In genomic region chr4:76251448-76252270, GRCh38 we compare ENCODE assay signal across 8 cellular contexts. TPM values are rescaled to one million over a fixed set of nuclear protein-coding genes. Genes with fewer than 3 reads are reported as not detected.
DNase-seq lines count a peak whose midpoint lies in the region; ATAC-seq and TF ChIP-seq lines count a peak whose summit lies in the region.

Gene FAM47E, plus strand, starts transcription at chr4:76251721. Its CDS starts 26 bp downstream, at chr4:76251747.

- CTCF ChIA-PET in activated CD4-positive, alpha-beta memory T cell treated with anti-CD3 and anti-CD28 coated beads, Interleukin-2, amount 10 ng/mL, durations not matched to agents 7 days and 5 days (lab: Charles Lee), result interaction anchor here (1.0 to 3.7 kb wide), 5 partner anchors 16 to 126 kb away, joined by 3 to 13 read pairs (median 3); no protein-coding TSS in a partner anchor

- H3K36me3 ChIP-seq in GM23338 (ENCODE audit: insufficient read depth) (no peaks in the 10 kb centered on the region), endodermal cell (ENCODE audit: control insufficient read depth, insufficient read depth, low read length) (no peaks in the 10 kb centered on the region)

- no peaks in the 10 kb centered on the region for H3K9me3 ChIP-seq in endodermal cell (ENCODE audit: control insufficient read depth, low read length)

- H3K9me3 Mint-ChIP-seq in GM23338, result no peaks in the 10 kb centered on the region; the same call in 2 of the 3 replicates
- H3K9me3 Mint-ChIP-seq in activated CD4-positive, alpha-beta memory T cell treated with anti-CD3 and anti-CD28 coated beads, Interleukin-2, amount 10 ng/mL, durations not matched to agents 7 days and 5 days, result no peaks in the 10 kb centered on the region
- H3K9me3 Mint-ChIP-seq in endodermal cell, result no peaks in the 10 kb centered on the region

- H3F3A ChIP-seq in GM23338 (replicated peaks; ENCODE audit: low read depth), result 0 out of 2 replicates have a peak, but pooled peaks cover 3% of the 10 kb centered on the region

- H3K79me2 ChIP-seq in GM23338 (replicated peaks; ENCODE audit: insufficient read depth), result no peaks in the 10 kb centered on the region

- peak; percentile 97 for ATAC-seq in GM23338
- no peak for ATAC-seq in GM21786 (IDR thresholded peaks at IDR 0.05; ENCODE audit: unreplicated experiment)

- DNase-seq in AG08395 (ENCODE audit: low spot score), result peak; percentile 62
- peak; percentile 96 for DNase-seq in GM23338 (ENCODE audit: low spot score)
- DNase-seq in NCI-H2196 treated with DMSO at 0.1 percent for 48 hours (lab: John Stamatoyannopoulos, UW; ENCODE audit: unreplicated experiment), result peak; percentile 19
- DNase-seq in activated CD4-positive, alpha-beta memory T cell treated with anti-CD3 and anti-CD28 coated beads, Interleukin-2, amount 10 ng/mL, durations not matched to agents 7 days and 5 days, result peak; percentile 49
- DNase-seq in endodermal cell, result peak; percentile 95
- DNase-seq in lung microvascular endothelial cell (ENCODE audit: low read depth in 2 of 2), result peak; percentile 48 to 79
- peak; percentile 11 for DNase-seq in stimulated activated CD8-positive, alpha-beta memory T cell treated with anti-CD3 and anti-CD28 coated beads, Interleukin-12 subunit alpha, Interleukin-12 subunit beta, amount 100 ng/mL, for 24 hours (ENCODE audit: extremely low read depth)

- H3K27me3 ChIP-seq in GM23338 (ENCODE audit: insufficient read depth), result peaks cover 35% of the 10 kb centered on the region
- peaks cover 47% of the 10 kb centered on the region for H3K27me3 ChIP-seq in endodermal cell (ENCODE audit: control insufficient read depth, insufficient read depth, low read length, poor library complexity, severe bottlenecking)

- H3K27me3 Mint-ChIP-seq in GM23338 (ENCODE audit: insufficient read depth, low read depth, poor library complexity), result peaks cover 24% of the 10 kb centered on the region
- peaks cover 69% of the 10 kb centered on the region for H3K27me3 Mint-ChIP-seq in activated CD4-positive, alpha-beta memory T cell treated with anti-CD3 and anti-CD28 coated beads, Interleukin-2, amount 10 ng/mL, durations not matched to agents 7 days and 5 days
- peaks cover 52% of the 10 kb centered on the region for H3K27me3 Mint-ChIP-seq in endodermal cell (ENCODE audit: insufficient read depth)

- peak; percentile 22 to 58; a peak in 3 of 4 replicates for TF ChIP-seq CTCF in GM23338 (conservative IDR thresholded peaks at IDR 0.05; ENCODE audit: low read depth in 2 of 2)
- TF ChIP-seq CTCF in endodermal cell (conservative IDR thresholded peaks at IDR 0.05), result peak; percentile 71

- H3K4me3 ChIP-seq in GM23338, result peak within 1 kb of the TSS; percentile 54
- H3K4me3 ChIP-seq in endodermal cell (ENCODE audit: low read length), result peak within 1 kb of the TSS; percentile 83

- H3K4me1 ChIP-seq in GM23338 (ENCODE audit: insufficient read depth) (peaks cover 16% of the 10 kb centered on the region), endodermal cell (ENCODE audit: control insufficient read depth, insufficient read depth, low read length) (no peaks in the 10 kb centered on the region)

- H3K27ac ChIP-seq in GM23338 (ENCODE audit: low read depth) (no peak within 1 kb of the TSS), endodermal cell (ENCODE audit: low read depth, low read length) (peak within 1 kb of the TSS; percentile 72)

- H3K4me1 Mint-ChIP-seq in GM23338, result peaks cover 13% of the 10 kb centered on the region
- H3K4me1 Mint-ChIP-seq in activated CD4-positive, alpha-beta memory T cell treated with anti-CD3 and anti-CD28 coated beads, Interleukin-2, amount 10 ng/mL, durations not matched to agents 7 days and 5 days, result peaks cover 10% of the 10 kb centered on the region
- peaks cover 7% of the 10 kb centered on the region for H3K4me1 Mint-ChIP-seq in endodermal cell

- H3K36me3 Mint-ChIP-seq in GM23338 (ENCODE audit: low read depth) (no peaks in the 10 kb centered on the region), endodermal cell (ENCODE audit: low read depth) (no peaks in the 10 kb centered on the region)
- no peaks in the 10 kb centered on the region for H3K36me3 Mint-ChIP-seq in activated CD4-positive, alpha-beta memory T cell treated with anti-CD3 and anti-CD28 coated beads, Interleukin-2, amount 10 ng/mL, durations not matched to agents 7 days and 5 days (ENCODE audit: low read depth)

- H3K9me2 ChIP-seq in GM23338 (ENCODE audit: insufficient read depth), result peaks cover 6% of the 10 kb centered on the region; the same call in 1 of the 2 replicates

- peak within 1 kb of the TSS; percentile 79 for H2AFZ ChIP-seq in GM23338

- 9 to 14% methylated on average over 27 to 67 of the region's 67 CpGs for WGBS in endodermal cell (ENCODE audit: insufficient coverage in 1 of 2, insufficient read length in 1 of 2), 2 experiments

- H3K9ac ChIP-seq in endodermal cell (ENCODE audit: extremely low read depth, low read length, poor library complexity, severe bottlenecking), result peak within 1 kb of the TSS; percentile 57

- no peak within 1 kb of the TSS for H3K27ac Mint-ChIP-seq in GM23338
- H3K27ac Mint-ChIP-seq in activated CD4-positive, alpha-beta memory T cell treated with anti-CD3 and anti-CD28 coated beads, Interleukin-2, amount 10 ng/mL, durations not matched to agents 7 days and 5 days, result no peak within 1 kb of the TSS
- no peak within 1 kb of the TSS for H3K27ac Mint-ChIP-seq in endodermal cell

- H3K4me2 ChIP-seq in GM23338, result peak within 1 kb of the TSS; percentile 92

- H4K20me1 ChIP-seq in GM23338 (replicated peaks; ENCODE audit: insufficient read depth), result no peaks in the 10 kb centered on the region

- H3K4me3 Mint-ChIP-seq in GM23338, result peak within 1 kb of the TSS; percentile 86
- peak within 1 kb of the TSS; percentile 70 for H3K4me3 Mint-ChIP-seq in activated CD4-positive, alpha-beta memory T cell treated with anti-CD3 and anti-CD28 coated beads, Interleukin-2, amount 10 ng/mL, durations not matched to agents 7 days and 5 days
- H3K4me3 Mint-ChIP-seq in endodermal cell, result peak within 1 kb of the TSS; percentile 63

- POLR2A ChIA-PET in activated CD4-positive, alpha-beta memory T cell treated with anti-CD3 and anti-CD28 coated beads, Interleukin-2, amount 10 ng/mL, durations not matched to agents 7 days and 5 days (lab: Charles Lee), result interaction anchor here (1.0 to 1.2 kb wide), 2 partner anchors 37 to 54 kb away, joined by 3 read pairs; partner anchors contain the start of gene STBD1

TF ChIP-seq in GM23338, 12 proteins besides CTCF, POLR2A, EP300 and RAD21 (continues in another document):
- no peak for TF ChIP-seq EZH2 (IDR thresholded peaks at IDR 0.05; ENCODE audit: low read depth, unreplicated experiment)
- TF ChIP-seq STAT1 (IDR thresholded peaks at IDR 0.05; ENCODE audit: unreplicated experiment), result no peak
- TF ChIP-seq EZH2phosphoT487 (IDR thresholded peaks at IDR 0.05; ENCODE audit: unreplicated experiment), result no peak

RNA-seq across cellular contexts. Expression of gene FAM47E, which starts in this region (rescaled TPM):
- 0.66 and 2.9 TPM in 2 replicates for total RNA-seq in GM23338 (2014; rRNA removed; shearing (Covaris generic))
- 2.3 and 4.4 TPM in 2 replicates for polyA plus RNA-seq in GM23338 (2016; fragmentation: Nextera tagmentation; extraction: Ambion mirVana)
- total RNA-seq in activated CD4-positive, alpha-beta memory T cell treated with anti-CD3 and anti-CD28 coated beads, Interleukin-2, amount 10 ng/mL, durations not matched to agents 7 days and 5 days, result not detected
- total RNA-seq in endodermal cell (1 to 10 TPM in 1 of 2 donors, under 1 TPM in 1; 0.84 to 2.5 TPM), lung microvascular endothelial cell (not detected in 2 replicates)
- 5.7 TPM for polyA plus RNA-seq in endodermal cell (2013, experiment 1 of 2)
- 3.5 TPM for polyA plus RNA-seq in endodermal cell (2013, experiment 2 of 2)

Comparison
In these comparisons a context has a peak if more than half of its experiments do, and no peak if none do; other contexts are left out.
1. Peak in DNase-seq in activated CD4-positive, alpha-beta memory T cell treated with anti-CD3 and anti-CD28 coated beads, Interleukin-2, amount 10 ng/mL, durations not matched to agents 7 days and 5 days; RNA of the gene not detected or under 1 TPM.
2. Peak in DNase-seq in lung microvascular endothelial cell; RNA of the gene not detected or under 1 TPM.
3. DNase-seq: peak in every context shown above with its lines; median percentile 96 in GM23338; 95 in endodermal cell; 64 in lung microvascular endothelial cell; 62 in AG08395; 49 in activated CD4-positive, alpha-beta memory T cell treated with anti-CD3 and anti-CD28 coated beads, Interleukin-2, amount 10 ng/mL, durations not matched to agents 7 days and 5 days; 19 in NCI-H2196 treated with DMSO at 0.1 percent for 48 hours; 11 in stimulated activated CD8-positive, alpha-beta memory T cell treated with anti-CD3 and anti-CD28 coated beads, Interleukin-12 subunit alpha, Interleukin-12 subunit beta, amount 100 ng/mL, for 24 hours.